ENCODE assay signal across 21 cellular contexts in the genomic region with DNA sequence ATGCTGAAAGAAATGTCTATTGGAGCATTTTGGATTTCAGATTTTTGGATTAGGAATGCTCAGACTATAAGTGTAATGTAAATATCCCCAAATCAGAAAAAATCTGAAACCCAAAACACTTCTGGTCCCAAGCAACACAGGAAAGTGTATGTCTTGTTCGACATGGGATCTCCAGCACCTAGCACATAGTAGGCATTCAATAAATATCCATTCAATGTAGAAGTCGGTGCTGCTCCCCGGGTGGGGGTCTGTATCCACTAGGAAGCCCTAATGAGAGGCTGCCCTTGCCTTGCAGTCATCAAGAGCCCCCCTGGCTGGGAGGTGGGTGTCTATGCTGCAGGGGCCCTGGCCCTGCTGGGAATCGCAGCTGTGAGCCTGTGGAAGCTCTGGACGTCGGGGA. TPM values are rescaled to one million over a fixed set of nuclear protein-coding genes. Genes with fewer than 3 reads are reported as not detected.
"Had no signal": no experiment of that assay in that cellular context is flagged by ENCODE, and none has a peak within 500 bp of the region (broad histone marks: within the 10 kb centered on the region; RNA-seq: fewer than 3 reads in every experiment).

No MANE protein-coding gene starts in this region.

- H2AFZ ChIP-seq: hepatocyte, neural progenitor cell had no signal

- H3K4me1 ChIP-seq: neural progenitor cell had no signal

- H3K79me2 ChIP-seq: hepatocyte had no signal

- H3K36me3 ChIP-seq: ascending aorta, neural progenitor cell, thyroid gland had no signal

- H3K27me3 ChIP-seq: ascending aorta, hepatocyte, neural progenitor cell, thyroid gland had no signal

- H3K9me3 Mint-ChIP-seq: activated CD8-positive, alpha-beta T cell treated with anti-CD3 and anti-CD28 coated beads for 36 hours; activated naive CD8-positive, alpha-beta T cell treated with anti-CD3 and anti-CD28 coated beads, Interleukin-2, amount 50 U/mL, for 24 hours; activated T-cell treated with anti-CD3 and anti-CD28 coated beads, Interleukin-2, amount 50 U/mL, for 72 hours; effector memory CD8-positive, alpha-beta T cell; mesothelial cell of epicardium; neural progenitor cell; stimulated activated effector memory CD8-positive, alpha-beta T cell treated with anti-CD3 and anti-CD28 coated beads, Interleukin-12 subunit alpha, Interleukin-12 subunit beta, amount 100 ng/mL, for 72 hours had no signal

- H3K27ac ChIP-seq: epithelial cell of prostate, neural progenitor cell, thyroid gland had no signal

- H3K9ac ChIP-seq: neural progenitor cell had no signal

- H3K36me3 Mint-ChIP-seq: mesothelial cell of epicardium; neural progenitor cell; stimulated activated effector memory CD8-positive, alpha-beta T cell treated with anti-CD3 and anti-CD28 coated beads, Interleukin-12 subunit alpha, Interleukin-12 subunit beta, amount 100 ng/mL, for 72 hours had no signal

- H3K27ac Mint-ChIP-seq: activated CD8-positive, alpha-beta T cell treated with anti-CD3 and anti-CD28 coated beads for 36 hours; activated naive CD8-positive, alpha-beta T cell treated with anti-CD3 and anti-CD28 coated beads, Interleukin-2, amount 50 U/mL, for 24 hours; activated T-cell treated with anti-CD3 and anti-CD28 coated beads, Interleukin-2, amount 50 U/mL, for 72 hours; effector memory CD8-positive, alpha-beta T cell; mesothelial cell of epicardium; neural progenitor cell; stimulated activated effector memory CD8-positive, alpha-beta T cell treated with anti-CD3 and anti-CD28 coated beads, Interleukin-12 subunit alpha, Interleukin-12 subunit beta, amount 100 ng/mL, for 72 hours had no signal

- DNase-seq: activated CD4-positive, alpha-beta T cell treated with anti-CD3 and anti-CD28 coated beads for 1 hour; activated CD8-positive, alpha-beta memory T cell treated with anti-CD3 and anti-CD28 coated beads, Interleukin-2, amount 50 U/mL, for 4 hours; activated CD8-positive, alpha-beta T cell treated with anti-CD3 and anti-CD28 coated beads for 36 hours; activated naive CD4-positive, alpha-beta T cell; activated naive CD8-positive, alpha-beta T cell treated with anti-CD3 and anti-CD28 coated beads, Interleukin-2, amount 50 U/mL, for 24 hours; activated T-cell treated with anti-CD3 and anti-CD28 coated beads, Interleukin-2, amount 50 U/mL, for 72 hours; cortex of kidney; effector memory CD8-positive, alpha-beta T cell; left ventricle myocardium superior; T-helper 9 cell; thyroid gland had no signal

- H3K4me3 ChIP-seq: ascending aorta, hepatocyte, neural progenitor cell, skin epidermis, thyroid gland had no signal

- H3K4me2 ChIP-seq: hepatocyte, neural progenitor cell had no signal

- ATAC-seq: activated T-cell treated with anti-CD3 and anti-CD28 coated beads, Interleukin-2, amount 50 U/mL, for 72 hours; effector memory CD8-positive, alpha-beta T cell; left ventricle myocardium superior had no signal

- H3K4me3 Mint-ChIP-seq: activated CD8-positive, alpha-beta T cell treated with anti-CD3 and anti-CD28 coated beads for 36 hours; activated naive CD8-positive, alpha-beta T cell treated with anti-CD3 and anti-CD28 coated beads, Interleukin-2, amount 50 U/mL, for 24 hours; activated T-cell treated with anti-CD3 and anti-CD28 coated beads, Interleukin-2, amount 50 U/mL, for 72 hours; effector memory CD8-positive, alpha-beta T cell; mesothelial cell of epicardium; neural progenitor cell; stimulated activated effector memory CD8-positive, alpha-beta T cell treated with anti-CD3 and anti-CD28 coated beads, Interleukin-12 subunit alpha, Interleukin-12 subunit beta, amount 100 ng/mL, for 72 hours had no signal

- H3K4me1 Mint-ChIP-seq: stimulated activated effector memory CD8-positive, alpha-beta T cell treated with anti-CD3 and anti-CD28 coated beads, Interleukin-12 subunit alpha, Interleukin-12 subunit beta, amount 100 ng/mL, for 72 hours had no signal

- H3K9me3 ChIP-seq: ascending aorta, thyroid gland had no signal

RNA-seq across cellular contexts. Expression of gene SYT12, which starts 11.4 kb away (rescaled TPM):
- total RNA-seq: activated CD8-positive, alpha-beta T cell treated with anti-CD3 and anti-CD28 coated beads for 36 hours; activated T-cell treated with anti-CD3 and anti-CD28 coated beads, Interleukin-2, amount 50 U/mL, for 72 hours; myocyte had no signal

RNA-seq across cellular contexts. Expression of gene C11orf86, which starts 59.2 kb away (rescaled TPM):
- total RNA-seq: activated CD8-positive, alpha-beta T cell treated with anti-CD3 and anti-CD28 coated beads for 36 hours; activated T-cell treated with anti-CD3 and anti-CD28 coated beads, Interleukin-2, amount 50 U/mL, for 72 hours; ascending aorta; cardiac septum; kidney epithelial cell; left ventricle myocardium superior; mesothelial cell of epicardium; myocyte; thyroid gland had no signal
